35 cellular contexts compared by ENCODE assay signal in the genomic region with DNA sequence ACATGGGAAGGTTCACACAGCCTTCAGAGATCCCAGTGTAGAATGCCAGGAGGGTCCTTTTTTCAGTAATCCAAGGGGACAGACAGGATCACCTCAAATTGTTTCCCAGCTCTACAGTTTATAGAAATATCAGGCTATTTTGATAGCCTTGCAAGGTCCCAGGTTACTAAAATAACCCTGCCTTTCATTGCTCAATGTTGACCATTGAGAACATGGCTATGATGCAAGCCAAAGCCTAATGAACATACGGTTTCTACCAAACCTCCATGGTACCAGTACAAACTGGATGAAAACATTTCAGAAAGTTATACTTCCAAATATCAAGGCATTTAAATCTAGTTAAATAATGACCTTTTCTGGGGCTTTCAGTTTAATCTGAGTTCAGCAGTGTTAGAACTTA.
A peak's percentile ranks its signal among the peaks of the same experiment; 100 is the strongest.
DNase-seq lines count a peak whose midpoint lies in the region; ATAC-seq, FAIRE-seq and TF ChIP-seq lines count a peak whose summit lies in the region.
"Had no signal": no experiment of that assay in that cellular context is flagged by ENCODE, and none has a peak within 500 bp of the region (broad histone marks: within the 10 kb centered on the region; RNA-seq: fewer than 3 reads in every experiment).

No MANE protein-coding gene starts in this region.

- CTCF ChIA-PET in HEK293 (lab: Yijun Ruan, JAX) = no interaction called here

- H3K9me3 Mint-ChIP-seq in astrocyte (ENCODE audit: unreplicated experiment) = no peaks in the 10 kb centered on the region
- H3K9me3 Mint-ChIP-seq: CD4-positive, alpha-beta memory T cell; CD4-positive, alpha-beta T cell; CD8-positive, alpha-beta memory T cell; CD8-positive, alpha-beta T cell had no signal

- DNase-seq in astrocyte (ENCODE audit: low read depth) (no peak), left lobe of liver (ENCODE audit: low spot score) (no peak), NCI-H1417 (lab: John Stamatoyannopoulos, UW) (no peak), urothelium cell line (ENCODE audit: low spot score) (no peak), adrenal gland (no peak)
- DNase-seq: 8988T; ACHN; AML-193; BE2C; C1 segment of cervical spinal cord; Caco-2; Calu3; CD4-positive, alpha-beta memory T cell; CD4-positive, alpha-beta T cell; CD4-positive, CD25-positive, alpha-beta regulatory T cell; CD8-positive, alpha-beta memory T cell; CD8-positive, alpha-beta T cell; COR-L47; DMS 273 treated with DMSO at 0.1 percent for 48 hours; DMS153; DMS53; DMS79; DMS79 treated with DMSO at 0.1 percent for 48 hours; DND-41; EL had no signal

- WGBS in adrenal gland, 4 donors = 63 to 100% (median 83%) methylated on average over 1 of the region's 1 CpG

- H3K4me2 ChIP-seq in astrocyte (ENCODE audit: low read length) = no peak overlapping the region
- H3K4me2 ChIP-seq: A549; BLaER1; BLaER1 treated with 17β-estradiol and CSF1 and Interleukin-3, amounts not matched to agents 10 nM and 100 nM had no signal

- no peak overlapping the region for H3K4me3 Mint-ChIP-seq in astrocyte (ENCODE audit: unreplicated experiment)
- H3K4me3 Mint-ChIP-seq: B cell; CD14-positive monocyte; CD4-positive, alpha-beta memory T cell; CD4-positive, alpha-beta T cell; CD4-positive, CD25-positive, alpha-beta regulatory T cell; CD8-positive, alpha-beta memory T cell; CD8-positive, alpha-beta T cell had no signal

- ATAC-seq in left lobe of liver = peak; percentile 52
- ATAC-seq: A549; CD8-positive, alpha-beta T cell had no signal

- intact Hi-C loops in adrenal gland (cut with DNase I) = no loop called here

- POLR2A ChIA-PET in HEK293 (lab: Yijun Ruan, JAX) = no interaction called here

- no peaks in the 10 kb centered on the region for H4K20me1 ChIP-seq in astrocyte (ENCODE audit: insufficient read depth, low read length)
- H4K20me1 ChIP-seq: BLaER1; BLaER1 treated with 17β-estradiol and CSF1 and Interleukin-3, amounts not matched to agents 10 nM and 100 nM had no signal

- no peaks in the 10 kb centered on the region for H3K27me3 Mint-ChIP-seq in astrocyte (ENCODE audit: low read depth, unreplicated experiment)
- H3K27me3 Mint-ChIP-seq: B cell; CD4-positive, alpha-beta memory T cell; CD4-positive, alpha-beta T cell; CD4-positive, CD25-positive, alpha-beta regulatory T cell had no signal

- H3K4me3 ChIP-seq in HEK293 (ENCODE audit: low read depth, low read length) (peak overlapping the region; percentile 21), astrocyte (ENCODE audit: insufficient read depth, low read depth, low read length) (no peak overlapping the region), adrenal gland (no peak overlapping the region)
- H3K4me3 ChIP-seq: A549; BLaER1; BLaER1 treated with 17β-estradiol and CSF1 and Interleukin-3, amounts not matched to agents 10 nM and 100 nM had no signal

- H3K36me3 ChIP-seq in HEK293 (ENCODE audit: control insufficient read depth in 2 of 2, insufficient read depth in 1 of 2, low read length in 2 of 2) (no peaks in the 10 kb centered on the region), astrocyte (ENCODE audit: insufficient read depth, low read length) (no peaks in the 10 kb centered on the region), adrenal gland (replicated peaks in 1 of 2) (no peaks in the 10 kb centered on the region)
- H3K36me3 ChIP-seq: BE2C; BLaER1; BLaER1 treated with 17β-estradiol and CSF1 and Interleukin-3, amounts not matched to agents 10 nM and 100 nM had no signal

- FAIRE-seq in astrocyte (lab: Jason Lieb, UNC) = peak; percentile 98
- FAIRE-seq in urothelium cell line (lab: Jason Lieb, UNC) = no peak
- FAIRE-seq: A204.1, A549, D721Med had no signal

- no peaks in the 10 kb centered on the region for H3K4me1 Mint-ChIP-seq in astrocyte (ENCODE audit: low read depth, unreplicated experiment)
- H3K4me1 Mint-ChIP-seq: B cell; CD14-positive monocyte; CD4-positive, alpha-beta memory T cell; CD4-positive, CD25-positive, alpha-beta regulatory T cell; CD8-positive, alpha-beta memory T cell had no signal

- H3K9ac ChIP-seq in astrocyte (ENCODE audit: low read length) = no peak overlapping the region
- H3K9ac ChIP-seq: BLaER1; BLaER1 treated with 17β-estradiol and CSF1 and Interleukin-3, amounts not matched to agents 10 nM and 100 nM had no signal

- TF ChIP-seq CTCF in HEK293 (tag by site-specific recombination; IDR thresholded peaks at IDR 0.05) (no peak), astrocyte (IDR thresholded peaks at IDR 0.05; ENCODE audit: insufficient read depth, low read depth, low read length) (no peak), adrenal gland (IDR thresholded peaks at IDR 0.05) (no peak)

- H3K27me3 ChIP-seq in astrocyte (ENCODE audit: insufficient read depth, low read length) = no peaks in the 10 kb centered on the region
- peaks cover 22% of the 10 kb centered on the region for H3K27me3 ChIP-seq in adrenal gland
- H3K27me3 ChIP-seq: BE2C had no signal

- no peak for TF ChIP-seq POLR2A in adrenal gland (IDR thresholded peaks at IDR 0.05)

- no peak overlapping the region for H2AFZ ChIP-seq in astrocyte (ENCODE audit: low read depth, low read length)

- H3K79me2 ChIP-seq in astrocyte (ENCODE audit: insufficient read depth, low read length) = no peaks in the 10 kb centered on the region

- no peak overlapping the region for H3K27ac ChIP-seq in HEK293 (ENCODE audit: extremely low read depth, low read depth, low read length)
- no peak overlapping the region for H3K27ac ChIP-seq in astrocyte (ENCODE audit: low read depth, low read length)
- H3K27ac ChIP-seq in adrenal gland = no peak overlapping the region
- H3K27ac ChIP-seq: 22Rv1; A549; BLaER1; BLaER1 treated with 17β-estradiol and CSF1 and Interleukin-3, amounts not matched to agents 10 nM and 100 nM; C4-2B had no signal

- no peaks in the 10 kb centered on the region for H3K36me3 Mint-ChIP-seq in astrocyte (ENCODE audit: low read depth, unreplicated experiment)
- H3K36me3 Mint-ChIP-seq: CD14-positive monocyte; CD4-positive, alpha-beta memory T cell; CD4-positive, CD25-positive, alpha-beta regulatory T cell; CD8-positive, alpha-beta memory T cell; CD8-positive, alpha-beta T cell had no signal

- H3K9me3 ChIP-seq in HEK293 (ENCODE audit: control insufficient read depth, insufficient read depth, low read depth, low read length) (no peaks in the 10 kb centered on the region), astrocyte (ENCODE audit: insufficient read depth, low read depth, low read length) (no peaks in the 10 kb centered on the region), adrenal gland (replicated peaks in 1 of 3) (no peaks in the 10 kb centered on the region)
- H3K9me3 ChIP-seq: A549; BE2C; BLaER1; BLaER1 treated with 17β-estradiol and CSF1 and Interleukin-3, amounts not matched to agents 10 nM and 100 nM; Caco-2 had no signal

- H3K27ac Mint-ChIP-seq in astrocyte (ENCODE audit: unreplicated experiment) = no peak overlapping the region
- H3K27ac Mint-ChIP-seq: B cell; CD14-positive monocyte; CD4-positive, alpha-beta memory T cell; CD4-positive, alpha-beta T cell; CD4-positive, CD25-positive, alpha-beta regulatory T cell; CD8-positive, alpha-beta memory T cell; CD8-positive, alpha-beta T cell had no signal

- H3K4me1 ChIP-seq in HEK293 (ENCODE audit: control insufficient read depth, insufficient read depth, low read length) = no peaks in the 10 kb centered on the region
- no peaks in the 10 kb centered on the region for H3K4me1 ChIP-seq in astrocyte (ENCODE audit: insufficient read depth, low read length)
- no peaks in the 10 kb centered on the region for H3K4me1 ChIP-seq in adrenal gland (replicated peaks in 1 of 2)
- H3K4me1 ChIP-seq: A549; BE2C; BLaER1; BLaER1 treated with 17β-estradiol and CSF1 and Interleukin-3, amounts not matched to agents 10 nM and 100 nM; Caco-2 had no signal

TF ChIP-seq in HEK293, 187 proteins besides CTCF, POLR2A, EP300 and RAD21:
- no peak for TF ChIP-seq TCF7L2 (IDR thresholded peaks at IDR 0.05; ENCODE audit: borderline replicate concordance, low read depth, low read length)
